Comparison of ENCODE assay signal across 1 cellular context in genomic region chr6:31663961-31664789, GRCh38.
TF ChIP-seq lines count a peak whose summit lies in the region.

No MANE protein-coding gene starts in this region.

TF ChIP-seq in K562, 482 proteins besides CTCF, POLR2A, EP300 and RAD21 (continued from another document and continues in another):
- TF ChIP-seq CREB3L1 (IDR thresholded peaks at IDR 0.05; ENCODE audit: borderline replicate concordance, low read depth): no peak
- peak; percentile 68 for TF ChIP-seq NFE2 (IDR thresholded peaks at IDR 0.05; ENCODE audit: low read depth)
- TF ChIP-seq ZNF780A (CRISPR knock-in tag; IDR thresholded peaks at IDR 0.05): no peak
- no peak for TF ChIP-seq MEIS2 (IDR thresholded peaks at IDR 0.05; ENCODE audit: partially characterized antibody)
- TF ChIP-seq DPF2 (IDR thresholded peaks at IDR 0.05): peak; percentile 94
- TF ChIP-seq, protein P1, sequence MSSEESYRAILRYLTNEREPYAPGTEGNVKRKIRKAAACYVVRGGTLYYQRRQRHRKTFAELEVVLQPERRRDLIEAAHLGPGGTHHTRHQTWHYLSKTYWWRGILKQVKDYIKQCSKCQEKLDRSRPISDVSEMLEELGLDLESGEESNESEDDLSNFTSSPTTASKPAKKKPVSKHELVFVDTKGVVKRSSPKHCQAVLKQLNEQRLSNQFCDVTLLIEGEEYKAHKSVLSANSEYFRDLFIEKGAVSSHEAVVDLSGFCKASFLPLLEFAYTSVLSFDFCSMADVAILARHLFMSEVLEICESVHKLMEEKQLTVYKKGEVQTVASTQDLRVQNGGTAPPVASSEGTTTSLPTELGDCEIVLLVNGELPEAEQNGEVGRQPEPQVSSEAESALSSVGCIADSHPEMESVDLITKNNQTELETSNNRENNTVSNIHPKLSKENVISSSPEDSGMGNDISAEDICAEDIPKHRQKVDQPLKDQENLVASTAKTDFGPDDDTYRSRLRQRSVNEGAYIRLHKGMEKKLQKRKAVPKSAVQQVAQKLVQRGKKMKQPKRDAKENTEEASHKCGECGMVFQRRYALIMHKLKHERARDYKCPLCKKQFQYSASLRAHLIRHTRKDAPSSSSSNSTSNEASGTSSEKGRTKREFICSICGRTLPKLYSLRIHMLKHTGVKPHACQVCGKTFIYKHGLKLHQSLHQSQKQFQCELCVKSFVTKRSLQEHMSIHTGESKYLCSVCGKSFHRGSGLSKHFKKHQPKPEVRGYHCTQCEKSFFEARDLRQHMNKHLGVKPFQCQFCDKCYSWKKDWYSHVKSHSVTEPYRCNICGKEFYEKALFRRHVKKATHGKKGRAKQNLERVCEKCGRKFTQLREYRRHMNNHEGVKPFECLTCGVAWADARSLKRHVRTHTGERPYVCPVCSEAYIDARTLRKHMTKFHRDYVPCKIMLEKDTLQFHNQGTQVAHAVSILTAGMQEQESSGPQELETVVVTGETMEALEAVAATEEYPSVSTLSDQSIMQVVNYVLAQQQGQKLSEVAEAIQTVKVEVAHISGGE (CRISPR knock-in tag; IDR thresholded peaks at IDR 0.05): 0 out of 6 replicates have a peak, but pooled peaks of 1 of the 3 experiments have one; percentile 10
- TF ChIP-seq GTF2F1 (IDR thresholded peaks at IDR 0.05; ENCODE audit: low read depth, low read length): no peak
- no peak for TF ChIP-seq CBX8 (IDR thresholded peaks at IDR 0.05; ENCODE audit: borderline replicate concordance, extremely low read depth, low read depth, low read length, poor library complexity, severe bottlenecking)
- no peak for TF ChIP-seq BRCA1 (IDR thresholded peaks at IDR 0.05)
- no peak for TF ChIP-seq BRCA1 (CRISPR knock-in tag; IDR thresholded peaks at IDR 0.05)
- TF ChIP-seq HINFP (tag; conservative IDR thresholded peaks at IDR 0.05; ENCODE audit: low read depth): no peak
- TF ChIP-seq RCOR1 (IDR thresholded peaks at IDR 0.05; ENCODE audit: borderline replicate concordance in 1 of 2, low read depth in 2 of 2, low read length in 2 of 2): peak in 1 of 2 experiments; percentile 91; a peak in 1 of 4 replicates
- peak; percentile 73 for TF ChIP-seq L3MBTL2 (IDR thresholded peaks at IDR 0.05)
- TF ChIP-seq TAF1 (IDR thresholded peaks at IDR 0.05; ENCODE audit: control insufficient read depth, extremely low read depth, insufficient read depth, low read length, severe bottlenecking): peak; percentile 69
- TF ChIP-seq PRDM10 (IDR thresholded peaks at IDR 0.05; ENCODE audit: partially characterized antibody): no peak
- TF ChIP-seq MYC (IDR thresholded peaks at IDR 0.05; ENCODE audit: low read depth, low read length): peak; percentile 70
- no peak for TF ChIP-seq MYC (CRISPR knock-in tag; IDR thresholded peaks at IDR 0.05; ENCODE audit: borderline replicate concordance, low read depth)
- TF ChIP-seq, protein P2, sequence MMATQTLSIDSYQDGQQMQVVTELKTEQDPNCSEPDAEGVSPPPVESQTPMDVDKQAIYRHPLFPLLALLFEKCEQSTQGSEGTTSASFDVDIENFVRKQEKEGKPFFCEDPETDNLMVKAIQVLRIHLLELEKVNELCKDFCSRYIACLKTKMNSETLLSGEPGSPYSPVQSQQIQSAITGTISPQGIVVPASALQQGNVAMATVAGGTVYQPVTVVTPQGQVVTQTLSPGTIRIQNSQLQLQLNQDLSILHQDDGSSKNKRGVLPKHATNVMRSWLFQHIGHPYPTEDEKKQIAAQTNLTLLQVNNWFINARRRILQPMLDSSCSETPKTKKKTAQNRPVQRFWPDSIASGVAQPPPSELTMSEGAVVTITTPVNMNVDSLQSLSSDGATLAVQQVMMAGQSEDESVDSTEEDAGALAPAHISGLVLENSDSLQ (IDR thresholded peaks at IDR 0.05): 0 out of 2 replicates have a peak, but pooled peaks have one; percentile 16
- TF ChIP-seq YBX1 (IDR thresholded peaks at IDR 0.05): no peak
- peak; percentile 99 for TF ChIP-seq JUND (IDR thresholded peaks at IDR 0.05; ENCODE audit: borderline replicate concordance, low read depth, low read length)
- TF ChIP-seq JUND (tag; IDR thresholded peaks at IDR 0.05; ENCODE audit: borderline replicate concordance, low read depth, low read length): peak; percentile 95
- TF ChIP-seq ZNF395 (CRISPR knock-in tag; IDR thresholded peaks at IDR 0.05): no peak
- TF ChIP-seq BCL6 (CRISPR knock-in tag; IDR thresholded peaks at IDR 0.05): no peak; the same call in 1 of the 2 replicates
- no peak; the same call in 1 of the 2 replicates for TF ChIP-seq ZNF57 (CRISPR knock-in tag; IDR thresholded peaks at IDR 0.05)
- no peak for TF ChIP-seq SRSF9 (IDR thresholded peaks at IDR 0.05; ENCODE audit: borderline replicate concordance, low read depth, low read length)
- 0 out of 4 replicates have a peak, but pooled peaks of 1 of the 2 experiments have one; percentile 35 for TF ChIP-seq FOXA3 (CRISPR knock-in tag; conservative IDR thresholded peaks at IDR 0.05 in 1 of 2, IDR thresholded peaks at IDR 0.05 in 1 of 2)
- TF ChIP-seq TEAD4 (IDR thresholded peaks at IDR 0.05; ENCODE audit: low read length): peak; percentile 47; the same call in 1 of the 2 replicates
- no peak for TF ChIP-seq TEAD4 (CRISPR knock-in tag; IDR thresholded peaks at IDR 0.05; ENCODE audit: borderline replicate concordance)
- TF ChIP-seq ZNF318 (IDR thresholded peaks at IDR 0.05; ENCODE audit: borderline replicate concordance in 1 of 2, low read depth in 1 of 2): peak in 1 of 2 experiments; percentile 39; a peak in 1 of 4 replicates
- peak; percentile 55; the same call in 1 of the 2 replicates for TF ChIP-seq LARP7 (IDR thresholded peaks at IDR 0.05)
